29 cellular contexts compared by ENCODE assay signal in the genomic region with DNA sequence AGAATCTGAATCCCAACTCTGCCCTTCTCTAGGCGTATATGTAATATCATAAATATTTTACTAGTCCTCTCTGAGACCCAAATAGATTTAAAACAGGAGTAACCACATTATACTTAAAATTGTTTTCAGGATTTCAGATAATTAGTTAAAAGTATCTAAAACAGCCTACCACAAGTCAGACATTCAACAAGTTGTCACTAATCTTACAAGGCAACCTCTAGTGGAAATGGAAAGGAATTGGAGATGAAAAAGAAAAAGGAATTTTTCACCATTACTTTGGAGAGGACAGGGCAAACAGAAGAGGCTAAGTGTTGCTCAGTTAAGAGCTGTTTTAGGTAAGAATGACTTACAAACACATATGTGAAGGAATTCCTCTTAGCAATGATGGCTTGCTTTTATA. TPM values are rescaled to one million over a fixed set of nuclear protein-coding genes. Genes with fewer than 3 reads are reported as not detected.
A peak's percentile ranks its signal among the peaks of the same experiment; 100 is the strongest.
DNase-seq lines count a peak whose midpoint lies in the region; ATAC-seq and TF ChIP-seq lines count a peak whose summit lies in the region.
"Had no signal": no experiment of that assay in that cellular context is flagged by ENCODE, and none has a peak within 500 bp of the region (broad histone marks: within the 10 kb centered on the region; RNA-seq: fewer than 3 reads in every experiment).

No MANE protein-coding gene starts in this region.

- peaks cover 83% of the 10 kb centered on the region for H3K4me1 Mint-ChIP-seq in activated CD8-positive, alpha-beta T cell treated with anti-CD3 and anti-CD28 coated beads for 36 hours (ENCODE audit: low read depth)
- peaks cover 58% of the 10 kb centered on the region for H3K4me1 Mint-ChIP-seq in activated CD8-positive, alpha-beta T cell treated with anti-CD3 and anti-CD28 coated beads, Interleukin-2, amount 10 ng/mL, durations not matched to agents 7 days and 5 days (ENCODE audit: low read depth)
- H3K4me1 Mint-ChIP-seq in T-helper 17 cell: peaks cover 54% of the 10 kb centered on the region

- H3K9ac ChIP-seq in iPS-20b (ENCODE audit: low read depth, low read length): no peak overlapping the region; the same call in 1 of the 2 replicates
- H3K9ac ChIP-seq: parathyroid adenoma had no signal

- H3K27me3 ChIP-seq in iPS-20b (ENCODE audit: insufficient read depth, low read length): no peaks in the 10 kb centered on the region
- no peaks in the 10 kb centered on the region for H3K27me3 ChIP-seq in neutrophil
- H3K27me3 ChIP-seq: adrenal gland, suprapubic skin had no signal

- no peaks in the 10 kb centered on the region for H3K9me3 Mint-ChIP-seq in activated CD8-positive, alpha-beta T cell treated with anti-CD3 and anti-CD28 coated beads for 36 hours
- no peaks in the 10 kb centered on the region for H3K9me3 Mint-ChIP-seq in activated CD8-positive, alpha-beta T cell treated with anti-CD3 and anti-CD28 coated beads, Interleukin-2, amount 10 ng/mL, durations not matched to agents 7 days and 5 days (ENCODE audit: insufficient read depth)
- H3K9me3 Mint-ChIP-seq: activated CD4-positive, alpha-beta memory T cell treated with anti-CD3 and anti-CD28 coated beads, Interleukin-2, amount 10 ng/mL, durations not matched to agents 7 days and 5 days; H9; nephron; stimulated activated naive B cell treated with anti-CD40 and anti-IgM and Interleukin-4, amounts not matched to agents 10 μg/mL and 1 μg/mL and 100 μg/mL, for 72 hours had no signal

- no peak overlapping the region for H3K27ac ChIP-seq in iPS-20b (ENCODE audit: low read length)
- H3K27ac ChIP-seq in neutrophil: peak overlapping the region; percentile 61
- H3K27ac ChIP-seq: adrenal gland, parathyroid adenoma, suprapubic skin had no signal

- no peaks in the 10 kb centered on the region for H3K27me3 Mint-ChIP-seq in activated CD8-positive, alpha-beta T cell treated with anti-CD3 and anti-CD28 coated beads for 36 hours
- H3K27me3 Mint-ChIP-seq in activated CD8-positive, alpha-beta T cell treated with anti-CD3 and anti-CD28 coated beads, Interleukin-2, amount 10 ng/mL, durations not matched to agents 7 days and 5 days (ENCODE audit: low read depth): no peaks in the 10 kb centered on the region
- no peaks in the 10 kb centered on the region for H3K27me3 Mint-ChIP-seq in T-helper 17 cell
- H3K27me3 Mint-ChIP-seq: activated CD4-positive, alpha-beta memory T cell treated with anti-CD3 and anti-CD28 coated beads, Interleukin-2, amount 10 ng/mL, durations not matched to agents 7 days and 5 days; stimulated activated naive B cell treated with anti-CD40 and anti-IgM and Interleukin-4, amounts not matched to agents 10 μg/mL and 1 μg/mL and 100 μg/mL, for 72 hours had no signal

- H3K4me3 Mint-ChIP-seq in activated CD8-positive, alpha-beta T cell treated with anti-CD3 and anti-CD28 coated beads for 36 hours: no peak overlapping the region
- no peak overlapping the region for H3K4me3 Mint-ChIP-seq in activated CD8-positive, alpha-beta T cell treated with anti-CD3 and anti-CD28 coated beads, Interleukin-2, amount 10 ng/mL, durations not matched to agents 7 days and 5 days
- H3K4me3 Mint-ChIP-seq in T-helper 17 cell: peak overlapping the region; percentile 25
- H3K4me3 Mint-ChIP-seq: activated CD4-positive, alpha-beta memory T cell treated with anti-CD3 and anti-CD28 coated beads, Interleukin-2, amount 10 ng/mL, durations not matched to agents 7 days and 5 days; nephron; stimulated activated naive B cell treated with anti-CD40 and anti-IgM and Interleukin-4, amounts not matched to agents 10 μg/mL and 1 μg/mL and 100 μg/mL, for 72 hours had no signal

- H3K4me1 ChIP-seq in iPS-20b (ENCODE audit: insufficient read depth, low read length) (peaks cover 53% of the 10 kb centered on the region), neutrophil (ENCODE audit: control insufficient read depth in 1 of 2, insufficient read depth in 1 of 2, low read depth in 1 of 2, low read length in 1 of 2) (peaks cover 44 to 63% of the 10 kb centered on the region in 2 experiments)

- no peaks in the 10 kb centered on the region for H3K36me3 ChIP-seq in iPS-20b (ENCODE audit: insufficient read depth, low read depth, low read length)
- no peaks in the 10 kb centered on the region for H3K36me3 ChIP-seq in neutrophil
- H3K36me3 ChIP-seq: adrenal gland, suprapubic skin had no signal

- peaks cover 6% of the 10 kb centered on the region for H3K36me3 Mint-ChIP-seq in activated CD8-positive, alpha-beta T cell treated with anti-CD3 and anti-CD28 coated beads for 36 hours (ENCODE audit: low read depth)
- H3K36me3 Mint-ChIP-seq in activated CD8-positive, alpha-beta T cell treated with anti-CD3 and anti-CD28 coated beads, Interleukin-2, amount 10 ng/mL, durations not matched to agents 7 days and 5 days (ENCODE audit: low read depth): peaks cover 20% of the 10 kb centered on the region
- peaks cover 2% of the 10 kb centered on the region for H3K36me3 Mint-ChIP-seq in T-helper 17 cell (ENCODE audit: low read depth)

- CTCF ChIA-PET in activated CD8-positive, alpha-beta T cell treated with anti-CD3 and anti-CD28 coated beads for 36 hours (lab: Charles Lee): no interaction called here
- CTCF ChIA-PET in activated CD8-positive, alpha-beta T cell treated with anti-CD3 and anti-CD28 coated beads, Interleukin-2, amount 10 ng/mL, durations not matched to agents 7 days and 5 days (lab: Charles Lee): no interaction called here

- TF ChIP-seq CTCF in activated CD8-positive, alpha-beta T cell treated with anti-CD3 and anti-CD28 coated beads for 36 hours (IDR thresholded peaks at IDR 0.05): no peak
- no peak for TF ChIP-seq CTCF in neutrophil (IDR thresholded peaks at IDR 0.05)

- intact Hi-C loops in activated CD8-positive, alpha-beta T cell treated with anti-CD3 and anti-CD28 coated beads for 36 hours (cut with micrococcal nuclease): no loop called here

- DNase-seq in activated CD8-positive, alpha-beta T cell treated with anti-CD3 and anti-CD28 coated beads for 36 hours: no peak
- no peak for DNase-seq in activated CD8-positive, alpha-beta T cell treated with anti-CD3 and anti-CD28 coated beads, Interleukin-2, amount 10 ng/mL, durations not matched to agents 7 days and 5 days
- DNase-seq in T-helper 17 cell (no peak), GDM1 (lab: John Stamatoyannopoulos, UW) (no peak), NCI-H2107 (lab: John Stamatoyannopoulos, UW) (no peak)
- DNase-seq: activated CD4-positive, alpha-beta memory T cell treated with anti-CD3 and anti-CD28 coated beads, Interleukin-2, amount 10 ng/mL, durations not matched to agents 7 days and 5 days; activated effector memory CD4-positive, alpha-beta T cell treated with anti-CD3 and anti-CD28 coated beads, Interleukin-2, amount 50 U/mL, for 16 hours; activated T-cell treated with anti-CD3 and anti-CD28 coated beads for 4 hours; adrenal gland; AML-193; Caco-2; cortex of kidney; DMS79; H9; mesenchymal stem cell; NCI-H1105 treated with DMSO at 0.1 percent for 48 hours; NCI-H2081; NCI-H345; NCI-H82; right cardiac atrium; stimulated activated CD4-positive, alpha-beta T cell treated with anti-CD3 and anti-CD28 coated beads, Interleukin-4, amount 100 ng/mL, for 1 hour; stimulated activated naive B cell treated with anti-CD40 and anti-IgM and Interleukin-4, amounts not matched to agents 10 μg/mL and 1 μg/mL and 100 μg/mL, for 72 hours; SW 1271 had no signal

- POLR2A ChIA-PET in activated CD8-positive, alpha-beta T cell treated with anti-CD3 and anti-CD28 coated beads for 36 hours (lab: Charles Lee): no interaction called here
- POLR2A ChIA-PET in activated CD8-positive, alpha-beta T cell treated with anti-CD3 and anti-CD28 coated beads, Interleukin-2, amount 10 ng/mL, durations not matched to agents 7 days and 5 days (lab: Charles Lee): no interaction called here

- H3K9me3 ChIP-seq in T-helper 17 cell (ENCODE audit: control insufficient read depth, low read length, poor library complexity, severe bottlenecking): no peaks in the 10 kb centered on the region
- H3K9me3 ChIP-seq in iPS-20b (ENCODE audit: insufficient read depth, low read depth, low read length): no peaks in the 10 kb centered on the region
- no peaks in the 10 kb centered on the region for H3K9me3 ChIP-seq in neutrophil
- H3K9me3 ChIP-seq: adrenal gland, Caco-2, suprapubic skin had no signal

- ATAC-seq in activated CD8-positive, alpha-beta T cell treated with anti-CD3 and anti-CD28 coated beads for 36 hours: no peak
- ATAC-seq in activated CD8-positive, alpha-beta T cell treated with anti-CD3 and anti-CD28 coated beads, Interleukin-2, amount 10 ng/mL, durations not matched to agents 7 days and 5 days: no peak
- no peak for ATAC-seq in T-helper 17 cell
- no peak for ATAC-seq in GM18502 (IDR thresholded peaks at IDR 0.05; ENCODE audit: poor library complexity, unreplicated experiment)
- ATAC-seq: right cardiac atrium; stimulated activated naive B cell treated with anti-CD40 and anti-IgM and Interleukin-4, amounts not matched to agents 10 μg/mL and 1 μg/mL and 100 μg/mL, for 72 hours had no signal

- H3K27ac Mint-ChIP-seq in activated CD8-positive, alpha-beta T cell treated with anti-CD3 and anti-CD28 coated beads for 36 hours: peak overlapping the region; percentile 23
- no peak overlapping the region for H3K27ac Mint-ChIP-seq in activated CD8-positive, alpha-beta T cell treated with anti-CD3 and anti-CD28 coated beads, Interleukin-2, amount 10 ng/mL, durations not matched to agents 7 days and 5 days
- H3K27ac Mint-ChIP-seq in T-helper 17 cell: peak overlapping the region; percentile 11
- H3K27ac Mint-ChIP-seq: activated CD4-positive, alpha-beta memory T cell treated with anti-CD3 and anti-CD28 coated beads, Interleukin-2, amount 10 ng/mL, durations not matched to agents 7 days and 5 days; stimulated activated naive B cell treated with anti-CD40 and anti-IgM and Interleukin-4, amounts not matched to agents 10 μg/mL and 1 μg/mL and 100 μg/mL, for 72 hours had no signal

- H3K4me3 ChIP-seq in iPS-20b (ENCODE audit: low read length): 0 out of 2 replicates have a peak overlapping the region, but pooled peaks have one; percentile 2
- no peak overlapping the region for H3K4me3 ChIP-seq in neutrophil (ENCODE audit: low read depth in 1 of 2, low read length in 1 of 2)
- H3K4me3 ChIP-seq: adrenal gland, suprapubic skin had no signal

RNA-seq across cellular contexts. Expression of gene CUL3, which starts 11.4 kb away (rescaled TPM):
- total RNA-seq in activated CD8-positive, alpha-beta T cell treated with anti-CD3 and anti-CD28 coated beads for 36 hours: 10 to 100 TPM; 75.0 to 76.7 TPM
- 10 to 100 TPM; 77.9 to 82.0 TPM for total RNA-seq in activated CD8-positive, alpha-beta T cell treated with anti-CD3 and anti-CD28 coated beads, Interleukin-2, amount 10 ng/mL, durations not matched to agents 7 days and 5 days
- total RNA-seq in T-helper 17 cell: 10 to 100 TPM; 94.8 to 99.7 TPM
